ENCODE assay signal across 1 cellular context in genomic region chr15:101528108-101528916, GRCh38.
A peak's percentile ranks its signal among the peaks of the same experiment; 100 is the strongest.
TF ChIP-seq lines count a peak whose summit lies in the region.

No MANE protein-coding gene starts in this region.

TF ChIP-seq in HepG2, 621 proteins besides CTCF, POLR2A, EP300 and RAD21 (continued from another document and continues in another):
- no peak for TF ChIP-seq FUBP1 (CRISPR knock-in tag; IDR thresholded peaks at IDR 0.05; ENCODE audit: borderline replicate concordance)
- TF ChIP-seq RBM22 (optimal IDR thresholded peaks at IDR 0.05; ENCODE audit: low read length) = peak; percentile 1
- TF ChIP-seq KIAA2018 (CRISPR knock-in tag; IDR thresholded peaks at IDR 0.05; ENCODE audit: borderline replicate concordance) = no peak
- TF ChIP-seq CEBPG (CRISPR knock-in tag; IDR thresholded peaks at IDR 0.05) = peak; percentile 92
- TF ChIP-seq NONO (IDR thresholded peaks at IDR 0.05) = no peak
- peak; percentile 70 for TF ChIP-seq NONO (CRISPR knock-in tag; conservative IDR thresholded peaks at IDR 0.05)
- TF ChIP-seq KLF15 (CRISPR knock-in tag; IDR thresholded peaks at IDR 0.05; ENCODE audit: borderline replicate concordance) = no peak
- peak; percentile 62 for TF ChIP-seq TBL1XR1 (IDR thresholded peaks at IDR 0.05; ENCODE audit: borderline replicate concordance, low read length, partially characterized antibody)
- TF ChIP-seq HMG20B (CRISPR knock-in tag; conservative IDR thresholded peaks at IDR 0.05) = peak; percentile 84; the same call in 1 of the 2 replicates
- peak; percentile 70 for TF ChIP-seq GABPB1 (CRISPR knock-in tag; IDR thresholded peaks at IDR 0.05)
- peak; percentile 92; the same call in 1 of the 2 replicates for TF ChIP-seq MIER3 (CRISPR knock-in tag; IDR thresholded peaks at IDR 0.05; ENCODE audit: borderline replicate concordance)
- peak; percentile 90; the same call in 1 of the 2 replicates for TF ChIP-seq NFKBIZ (CRISPR knock-in tag; IDR thresholded peaks at IDR 0.05)
- TF ChIP-seq ZBTB46 (CRISPR knock-in tag; IDR thresholded peaks at IDR 0.05; ENCODE audit: borderline replicate concordance) = no peak
- TF ChIP-seq ZNF766 (CRISPR knock-in tag; IDR thresholded peaks at IDR 0.05; ENCODE audit: borderline replicate concordance) = peak; percentile 80; the same call in 1 of the 2 replicates
- TF ChIP-seq ZNF180 (CRISPR knock-in tag; IDR thresholded peaks at IDR 0.05; ENCODE audit: borderline replicate concordance, low read depth) = no peak
- peak in 1 of 2 experiments; percentile 77; a peak in 2 of 4 replicates for TF ChIP-seq ATF4 (CRISPR knock-in tag; IDR thresholded peaks at IDR 0.05)
- no peak for TF ChIP-seq ZBTB7A (CRISPR knock-in tag; IDR thresholded peaks at IDR 0.05)
- peak in 1 of 2 experiments; percentile 89; a peak in 2 of 4 replicates for TF ChIP-seq KLF16 (CRISPR knock-in tag; IDR thresholded peaks at IDR 0.05)
- peak; percentile 82 for TF ChIP-seq SOX13 (IDR thresholded peaks at IDR 0.05)
- peak in 1 of 2 experiments; percentile 85; a peak in 2 of 4 replicates for TF ChIP-seq SOX13 (CRISPR knock-in tag; conservative IDR thresholded peaks at IDR 0.05 in 1 of 2, IDR thresholded peaks at IDR 0.05 in 1 of 2)
- peak; percentile 100 for TF ChIP-seq ZBTB26 (CRISPR knock-in tag; IDR thresholded peaks at IDR 0.05; ENCODE audit: borderline replicate concordance)
- TF ChIP-seq ZHX2 (IDR thresholded peaks at IDR 0.05; ENCODE audit: low read depth) = 0 out of 2 replicates have a peak, but pooled peaks have one; percentile 26
- TF ChIP-seq ZHX2 (CRISPR knock-in tag; IDR thresholded peaks at IDR 0.05; ENCODE audit: borderline replicate concordance) = no peak; the same call in 1 of the 2 replicates
- TF ChIP-seq TCF12 (IDR thresholded peaks at IDR 0.05) = no peak
- TF ChIP-seq TCF12 (CRISPR knock-in tag; IDR thresholded peaks at IDR 0.05) = peak; percentile 77; the same call in 1 of the 2 replicates
- peak; percentile 55; the same call in 1 of the 2 replicates for TF ChIP-seq MTA1 (CRISPR knock-in tag; IDR thresholded peaks at IDR 0.05; ENCODE audit: borderline replicate concordance)
- no peak for TF ChIP-seq MEF2D (CRISPR knock-in tag; IDR thresholded peaks at IDR 0.05)
- TF ChIP-seq ZNF878 (CRISPR knock-in tag; IDR thresholded peaks at IDR 0.05) = peak; percentile 91
- TF ChIP-seq ZNF136 (CRISPR knock-in tag; IDR thresholded peaks at IDR 0.05; ENCODE audit: low read depth) = peak; percentile 17; the same call in 1 of the 2 replicates
- TF ChIP-seq GRHL1 (CRISPR knock-in tag; conservative IDR thresholded peaks at IDR 0.05) = no peak
- TF ChIP-seq ZNF383 (CRISPR knock-in tag; IDR thresholded peaks at IDR 0.05; ENCODE audit: borderline replicate concordance) = no peak
- 0 out of 2 replicates have a peak, but pooled peaks have one; percentile 46 for TF ChIP-seq ZNF780A (CRISPR knock-in tag; IDR thresholded peaks at IDR 0.05)
- TF ChIP-seq ASH2L (IDR thresholded peaks at IDR 0.05; ENCODE audit: insufficient read length, low read depth, low read length) = peak; percentile 81
